12 cellular contexts compared by ENCODE assay signal in the genomic region with DNA sequence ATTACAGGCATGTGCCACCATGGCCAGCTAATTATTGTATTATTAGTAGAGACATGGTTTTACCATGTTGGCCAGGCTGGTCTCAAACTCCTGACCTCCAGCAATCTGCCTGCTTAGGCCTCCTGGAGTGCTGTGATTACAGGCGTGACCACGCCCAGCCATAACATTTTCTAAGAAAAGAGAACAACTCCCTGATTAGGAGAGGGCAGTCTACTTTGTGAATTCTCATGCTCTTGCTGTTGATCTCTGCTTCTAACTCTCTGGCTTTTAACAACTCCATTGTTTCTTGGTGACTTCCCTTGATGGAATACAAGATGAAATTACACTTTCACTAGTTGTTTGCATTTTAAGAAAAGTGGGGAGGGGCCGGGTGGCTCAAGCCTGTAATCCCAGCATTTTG. TPM values are rescaled to one million over a fixed set of nuclear protein-coding genes. Genes with fewer than 3 reads are reported as not detected.
A peak's percentile ranks its signal among the peaks of the same experiment; 100 is the strongest.
DNase-seq lines count a peak whose midpoint lies in the region; ATAC-seq and TF ChIP-seq lines count a peak whose summit lies in the region.
"Had no signal": no experiment of that assay in that cellular context is flagged by ENCODE, and none has a peak within 500 bp of the region (broad histone marks: within the 10 kb centered on the region; RNA-seq: fewer than 3 reads in every experiment).

No MANE protein-coding gene starts in this region.

- H3K4me2 ChIP-seq in hepatocyte, result no peak overlapping the region

- no peaks in the 10 kb centered on the region for H3K27me3 Mint-ChIP-seq in activated T-helper 2 cell treated with anti-CD3 and anti-CD28 coated beads, Interferon-gamma antibody, Interleukin-2, Interleukin-4, amounts not matched to agents 10 μg/mL and 5 μg/mL and 100 μg/mL, durations not matched to agents 14 hours and 24 hours and 36 hours (ENCODE audit: low read depth)
- H3K27me3 Mint-ChIP-seq: activated naive CD8-positive, alpha-beta T cell treated with anti-CD3 and anti-CD28 coated beads, Interleukin-2, amount 10 ng/mL, durations not matched to agents 7 days and 5 days; IgD-negative memory B cell had no signal

- H3K27me3 ChIP-seq in RWPE2 (ENCODE audit: insufficient read depth, poor library complexity, severe bottlenecking) (no peaks in the 10 kb centered on the region), hepatocyte (no peaks in the 10 kb centered on the region)

- H3K4me3 ChIP-seq in RWPE2 (ENCODE audit: severe bottlenecking) (no peak overlapping the region), fibroblast of the aortic adventitia (ENCODE audit: low read depth, low read length) (no peak overlapping the region), hepatocyte (no peak overlapping the region)

- ATAC-seq in RWPE2 (ENCODE audit: low read depth), result no peak
- ATAC-seq: stimulated activated naive CD8-positive, alpha-beta T cell treated with anti-CD3 and anti-CD28 coated beads, Interleukin-15, Interleukin-2, amounts not matched to agents 100 U/mL and 50 U/mL, for 24 hours had no signal

- H2AFZ ChIP-seq in hepatocyte, result no peak overlapping the region

- peaks cover 4% of the 10 kb centered on the region for H4K20me1 ChIP-seq in hepatocyte (ENCODE audit: insufficient read depth, poor library complexity, severe bottlenecking)

- H3K4me1 ChIP-seq in RWPE2 (ENCODE audit: insufficient read depth, poor library complexity, severe bottlenecking), result peaks cover 45% of the 10 kb centered on the region
- peaks cover 33% of the 10 kb centered on the region for H3K4me1 ChIP-seq in hepatocyte (ENCODE audit: insufficient read depth)

- H3K9me3 ChIP-seq in RWPE2 (ENCODE audit: severe bottlenecking) (no peaks in the 10 kb centered on the region), hepatocyte (ENCODE audit: low read depth) (no peaks in the 10 kb centered on the region)

- peaks cover 64% of the 10 kb centered on the region for H3K36me3 Mint-ChIP-seq in activated T-helper 2 cell treated with anti-CD3 and anti-CD28 coated beads, Interferon-gamma antibody, Interleukin-2, Interleukin-4, amounts not matched to agents 10 μg/mL and 5 μg/mL and 100 μg/mL, durations not matched to agents 14 hours and 24 hours and 36 hours (ENCODE audit: low read depth)

- no peaks in the 10 kb centered on the region for H3K9me3 Mint-ChIP-seq in activated T-helper 2 cell treated with anti-CD3 and anti-CD28 coated beads, Interferon-gamma antibody, Interleukin-2, Interleukin-4, amounts not matched to agents 10 μg/mL and 5 μg/mL and 100 μg/mL, durations not matched to agents 14 hours and 24 hours and 36 hours
- H3K9me3 Mint-ChIP-seq: activated naive CD8-positive, alpha-beta T cell treated with anti-CD3 and anti-CD28 coated beads, Interleukin-2, amount 10 ng/mL, durations not matched to agents 7 days and 5 days; IgD-negative memory B cell had no signal

- intact Hi-C loops in activated T-helper 2 cell treated with anti-CD3 and anti-CD28 coated beads, Interferon-gamma antibody, Interleukin-2, Interleukin-4, amounts not matched to agents 10 μg/mL and 5 μg/mL and 100 μg/mL, durations not matched to agents 14 hours and 24 hours and 36 hours (cut with micrococcal nuclease), result loop anchor here (5.0 to 10.0 kb wide), 2 partner anchors 33 to 271 kb away; partner anchors contain the start of genes ALKBH2, SSH1 and UNG

- H3K4me1 Mint-ChIP-seq in activated T-helper 2 cell treated with anti-CD3 and anti-CD28 coated beads, Interferon-gamma antibody, Interleukin-2, Interleukin-4, amounts not matched to agents 10 μg/mL and 5 μg/mL and 100 μg/mL, durations not matched to agents 14 hours and 24 hours and 36 hours (ENCODE audit: low read depth), result peaks cover 70% of the 10 kb centered on the region

- H3K36me3 ChIP-seq in RWPE2 (ENCODE audit: low read depth) (peaks cover 94% of the 10 kb centered on the region), hepatocyte (replicated peaks; ENCODE audit: insufficient read depth, low read depth) (no peaks in the 10 kb centered on the region)

- no peaks in the 10 kb centered on the region for H3K9me2 ChIP-seq in hepatocyte (replicated peaks; ENCODE audit: insufficient read depth)

- DNase-seq in CD1c-positive myeloid dendritic cell (ENCODE audit: extremely low spot score) (peak; percentile 38), RWPE2 (ENCODE audit: low spot score) (no peak), fibroblast of the aortic adventitia (ENCODE audit: low read depth) (peak; percentile 58), renal cortical epithelial cell (ENCODE audit: low read depth) (peak; percentile 55), hepatocyte (ENCODE audit: low spot score) (no peak), DMS 273 (lab: John Stamatoyannopoulos, UW; ENCODE audit: unreplicated experiment) (no peak)
- DNase-seq in activated T-helper 2 cell treated with anti-CD3 and anti-CD28 coated beads, Interferon-gamma antibody, Interleukin-2, Interleukin-4, amounts not matched to agents 10 μg/mL and 5 μg/mL and 100 μg/mL, durations not matched to agents 14 hours and 24 hours and 36 hours (ENCODE audit: low spot score), result no peak
- DNase-seq in activated CD4-positive, alpha-beta T cell treated with anti-CD3 and anti-CD28 coated beads, Interleukin-2, amount 50 U/mL, for 1 hour, result no peak
- DNase-seq: activated CD4-positive, alpha-beta T cell treated with anti-CD3 and anti-CD28 coated beads for 4 hours; activated naive CD8-positive, alpha-beta T cell treated with anti-CD3 and anti-CD28 coated beads, Interleukin-2, amount 10 ng/mL, durations not matched to agents 7 days and 5 days; stimulated activated naive CD8-positive, alpha-beta T cell treated with anti-CD3 and anti-CD28 coated beads, Interleukin-15, Interleukin-2, amounts not matched to agents 100 U/mL and 50 U/mL, for 24 hours had no signal

- WGBS in hepatocyte (ENCODE audit: low lambda C conversion rate, missing lambda C conversion rate), result 70% methylated on average over 3 of the region's 3 CpGs

- no peak overlapping the region for H3K4me3 Mint-ChIP-seq in activated T-helper 2 cell treated with anti-CD3 and anti-CD28 coated beads, Interferon-gamma antibody, Interleukin-2, Interleukin-4, amounts not matched to agents 10 μg/mL and 5 μg/mL and 100 μg/mL, durations not matched to agents 14 hours and 24 hours and 36 hours (ENCODE audit: low read depth)
- H3K4me3 Mint-ChIP-seq: activated naive CD8-positive, alpha-beta T cell treated with anti-CD3 and anti-CD28 coated beads, Interleukin-2, amount 10 ng/mL, durations not matched to agents 7 days and 5 days; IgD-negative memory B cell had no signal

- no peak overlapping the region for H3K27ac Mint-ChIP-seq in activated T-helper 2 cell treated with anti-CD3 and anti-CD28 coated beads, Interferon-gamma antibody, Interleukin-2, Interleukin-4, amounts not matched to agents 10 μg/mL and 5 μg/mL and 100 μg/mL, durations not matched to agents 14 hours and 24 hours and 36 hours
- H3K27ac Mint-ChIP-seq: activated naive CD8-positive, alpha-beta T cell treated with anti-CD3 and anti-CD28 coated beads, Interleukin-2, amount 10 ng/mL, durations not matched to agents 7 days and 5 days; IgD-negative memory B cell had no signal

- peaks cover 66% of the 10 kb centered on the region for H3K79me2 ChIP-seq in hepatocyte

- TF ChIP-seq CTCF in RWPE2 (IDR thresholded peaks at IDR 0.05; ENCODE audit: poor library complexity, severe bottlenecking) (no peak), fibroblast of the aortic adventitia (IDR thresholded peaks at IDR 0.05; ENCODE audit: insufficient read depth, low read length) (no peak), hepatocyte (IDR thresholded peaks at IDR 0.05; ENCODE audit: poor library complexity) (no peak)

- H3K27ac ChIP-seq in RWPE2 (ENCODE audit: poor library complexity, severe bottlenecking) (peak overlapping the region; percentile 99), hepatocyte (no peak overlapping the region)

RNA-seq across cellular contexts. Expression of gene SSH1, which starts 33.6 kb away (rescaled TPM):
- total RNA-seq in fibroblast of the aortic adventitia (ENCODE audit: low replicate concordance) (8.7 and 31.6 TPM in 2 replicates), renal cortical epithelial cell (7.8 and 17.0 TPM in 2 replicates), hepatocyte (8.2 and 8.9 TPM in 2 replicates)
- total RNA-seq in activated T-helper 2 cell treated with anti-CD3 and anti-CD28 coated beads, Interferon-gamma antibody, Interleukin-2, Interleukin-4, amounts not matched to agents 10 μg/mL and 5 μg/mL and 100 μg/mL, durations not matched to agents 14 hours and 24 hours and 36 hours, result 39.8 and 48.1 TPM in 2 replicates
- polyA plus RNA-seq in hepatocyte, result 7.4 and 12.2 TPM in 2 replicates

RNA-seq across cellular contexts. Expression of gene DAO, which starts 56.1 kb away (rescaled TPM):
- total RNA-seq in fibroblast of the aortic adventitia (ENCODE audit: low replicate concordance) (not detected in 2 replicates), renal cortical epithelial cell (not detected in 2 replicates), hepatocyte (0.90 and 2.2 TPM in 2 replicates)
- not detected in 2 replicates for total RNA-seq in activated T-helper 2 cell treated with anti-CD3 and anti-CD28 coated beads, Interferon-gamma antibody, Interleukin-2, Interleukin-4, amounts not matched to agents 10 μg/mL and 5 μg/mL and 100 μg/mL, durations not matched to agents 14 hours and 24 hours and 36 hours
- polyA plus RNA-seq in hepatocyte, result 0.41 and 0.88 TPM in 2 replicates
- total RNA-seq: activated naive CD8-positive, alpha-beta T cell treated with anti-CD3 and anti-CD28 coated beads, Interleukin-2, amount 10 ng/mL, durations not matched to agents 7 days and 5 days had no signal
- polyA plus RNA-seq: IgD-negative memory B cell had no signal

Comparison
In these comparisons a context has a peak if more than half of its experiments do, and no peak if none do; other contexts are left out.
1. DNase-seq: peak in CD1c-positive myeloid dendritic cell (single experiment), fibroblast of the aortic adventitia (single experiment) and renal cortical epithelial cell (single experiment); none in RWPE2 (single experiment), activated T-helper 2 cell treated with anti-CD3 and anti-CD28 coated beads, Interferon-gamma antibody, Interleukin-2, Interleukin-4, amounts not matched to agents 10 μg/mL and 5 μg/mL and 100 μg/mL, durations not matched to agents 14 hours and 24 hours and 36 hours (single experiment), hepatocyte (single experiment), activated CD4-positive, alpha-beta T cell treated with anti-CD3 and anti-CD28 coated beads, Interleukin-2, amount 50 U/mL, for 1 hour (single experiment) and DMS 273 (single experiment).